In genomic region chr2:20049631-20050030, GRCh38 we compare ENCODE assay signal across 9 cellular contexts. TPM values are rescaled to one million over a fixed set of nuclear protein-coding genes. Genes with fewer than 3 reads are reported as not detected.
DNase-seq lines count a peak whose midpoint lies in the region.
"Had no signal": no experiment of that assay in that cellular context is flagged by ENCODE, and none has a peak within 500 bp of the region (broad histone marks: within the 10 kb centered on the region; RNA-seq: fewer than 3 reads in every experiment).

No MANE protein-coding gene starts in this region.

- H3K4ac ChIP-seq in neuronal stem cell (ENCODE audit: low read length): no peak overlapping the region

- no peak overlapping the region for H3K4me3 Mint-ChIP-seq in CD4-positive, alpha-beta memory T cell

- H3K36me3 Mint-ChIP-seq in CD4-positive, alpha-beta memory T cell: peaks cover 0 to 8% of the 10 kb centered on the region in 2 donors

- H3K9ac ChIP-seq in neuronal stem cell (ENCODE audit: low read depth, low read length, poor library complexity): no peak overlapping the region

- DNase-seq in CD4-positive, alpha-beta memory T cell: no peak
- DNase-seq in MV-4-11 (lab: John Stamatoyannopoulos, UW): peak; percentile 77
- DNase-seq in neuronal stem cell (ENCODE audit: low spot score): peak; percentile 14
- no peak for DNase-seq in NK-92 treated with Interleukin-12 subunit alpha and Interleukin-12 subunit beta, amount 100 ng/mL, for 24 hours (lab: John Stamatoyannopoulos, UW)
- no peak for DNase-seq in activated CD4-positive, CD25-positive, alpha-beta regulatory T cell treated with anti-CD3 and anti-CD28 coated beads, Interleukin-2, amount 50 U/mL, for 72 hours
- DNase-seq in stimulated activated CD4-positive, alpha-beta T cell treated with anti-CD3 and anti-CD28 coated beads, Interleukin-4, amount 100 ng/mL, for 24 hours: no peak
- no peak for DNase-seq in amygdala (lab: John Stamatoyannopoulos, UW)

- H3K9me3 Mint-ChIP-seq in CD4-positive, alpha-beta memory T cell: no peaks in the 10 kb centered on the region
- H3K9me3 Mint-ChIP-seq: naive thymus-derived CD8-positive, alpha-beta T cell had no signal

- peaks cover 35% of the 10 kb centered on the region for H3K4me1 ChIP-seq in CD4-positive, alpha-beta memory T cell (ENCODE audit: insufficient read depth, low read length)
- H3K4me1 ChIP-seq in ectodermal cell (ENCODE audit: control insufficient read depth, insufficient read depth, low read length): no peaks in the 10 kb centered on the region
- H3K4me1 ChIP-seq in neuronal stem cell (ENCODE audit: control insufficient read depth in 2 of 2, insufficient read depth in 1 of 2, low read depth in 1 of 2, low read length in 2 of 2): peaks cover 4 to 11% of the 10 kb centered on the region in 2 donors

- no peak overlapping the region for H2BK120ac ChIP-seq in neuronal stem cell (ENCODE audit: low read depth, low read length)

- CTCF ChIA-PET in CD4-positive, alpha-beta memory T cell (lab: Charles Lee; ENCODE audit: partially characterized antibody): interaction anchor here (3.8 kb wide), 1 partner anchor 35 kb away, joined by 20 read pairs; no protein-coding TSS in a partner anchor

- 0 to 3% methylated on average over 3 of the region's 3 CpGs for WGBS in ectodermal cell, 2 experiments
- no CpG with 5 or more reads among the region's 3 CpGs for WGBS in neuronal stem cell (ENCODE audit: extremely low coverage in 2 of 2, insufficient read length in 2 of 2, insufficient replicate concordance in 1 of 2), 2 donors

- H4K91ac ChIP-seq in neuronal stem cell (ENCODE audit: low read depth, low read length, poor library complexity): no peak overlapping the region

- no peak overlapping the region for H2BK5ac ChIP-seq in neuronal stem cell (ENCODE audit: low read length)

- H3K27ac Mint-ChIP-seq in CD4-positive, alpha-beta memory T cell: no peak overlapping the region

- H3K27ac ChIP-seq in CD4-positive, alpha-beta memory T cell (ENCODE audit: low read depth, low read length): peak overlapping the region; percentile 94
- H3K27ac ChIP-seq in ectodermal cell (ENCODE audit: insufficient read depth, low read depth, low read length, poor library complexity, severe bottlenecking): peak overlapping the region; percentile 89
- peak overlapping the region; percentile 28 for H3K27ac ChIP-seq in neuronal stem cell (replicated peaks; ENCODE audit: low read length)

- intact Hi-C loops in CD4-positive, alpha-beta memory T cell (cut with micrococcal nuclease): loop anchor here (2.0 to 10.0 kb wide), 5 partner anchors 37 to 775 kb away; partner anchors contain the start of genes LDAH and MATN3

- H3K4me2 ChIP-seq in neuronal stem cell (ENCODE audit: insufficient read depth, low read length, poor library complexity, severe bottlenecking): peak overlapping the region; percentile 48

- no peak overlapping the region for H3K18ac ChIP-seq in neuronal stem cell (ENCODE audit: low read length)

- H3K27me3 Mint-ChIP-seq in CD4-positive, alpha-beta memory T cell: peaks cover 1 to 5% of the 10 kb centered on the region in 2 donors

- H3K36me3 ChIP-seq in CD4-positive, alpha-beta memory T cell (ENCODE audit: insufficient read depth, low read length): no peaks in the 10 kb centered on the region
- no peaks in the 10 kb centered on the region for H3K36me3 ChIP-seq in ectodermal cell (ENCODE audit: control insufficient read depth, insufficient read depth, low read length)
- peaks cover 0 to 27% of the 10 kb centered on the region in 2 donors for H3K36me3 ChIP-seq in neuronal stem cell (replicated peaks in 1 of 2; ENCODE audit: control insufficient read depth in 2 of 2, insufficient read depth in 2 of 2, low read length in 2 of 2)

- H2BK12ac ChIP-seq in neuronal stem cell (ENCODE audit: low read length): no peak overlapping the region

- no peak overlapping the region for H2AK5ac ChIP-seq in neuronal stem cell (ENCODE audit: low read depth, low read length)

- peaks cover 23 to 39% (median 27%) of the 10 kb centered on the region in 4 donors for H3K4me1 Mint-ChIP-seq in CD4-positive, alpha-beta memory T cell

- H3K23ac ChIP-seq in neuronal stem cell (ENCODE audit: low read depth, low read length, poor library complexity): no peak overlapping the region

- no peak overlapping the region for H4K8ac ChIP-seq in neuronal stem cell (ENCODE audit: low read depth, low read length)

- H3K9me3 ChIP-seq in CD4-positive, alpha-beta memory T cell (ENCODE audit: control insufficient read depth in 1 of 2, low read length in 2 of 2): no peaks in the 10 kb centered on the region
- H3K9me3 ChIP-seq in ectodermal cell (ENCODE audit: control insufficient read depth, low read length): no peaks in the 10 kb centered on the region
- no peaks in the 10 kb centered on the region for H3K9me3 ChIP-seq in neuronal stem cell (replicated peaks in 1 of 2; ENCODE audit: control insufficient read depth in 2 of 2, insufficient read depth in 1 of 2, low read depth in 1 of 2, low read length in 2 of 2)

- H2BK15ac ChIP-seq in neuronal stem cell (ENCODE audit: low read length): no peak overlapping the region

- peak overlapping the region; percentile 3 for H2AFZ ChIP-seq in neuronal stem cell (ENCODE audit: low read length)

- no peak overlapping the region for H3K14ac ChIP-seq in neuronal stem cell (ENCODE audit: low read length)

- peak overlapping the region; percentile 76 to 90 for H3K4me3 ChIP-seq in CD4-positive, alpha-beta memory T cell (ENCODE audit: low read length in 2 of 2)
- H3K4me3 ChIP-seq in ectodermal cell (ENCODE audit: insufficient read depth, low read depth, low read length) (peak overlapping the region; percentile 83), neuronal stem cell (ENCODE audit: low read length in 2 of 2) (peak overlapping the region; percentile 32 to 63)

- H3K27me3 ChIP-seq in CD4-positive, alpha-beta memory T cell (ENCODE audit: insufficient read depth, low read length): no peaks in the 10 kb centered on the region
- H3K27me3 ChIP-seq in ectodermal cell (ENCODE audit: control insufficient read depth, insufficient read depth, low read length, poor library complexity, severe bottlenecking): no peaks in the 10 kb centered on the region
- H3K27me3 ChIP-seq in neuronal stem cell (ENCODE audit: control insufficient read depth in 3 of 3, insufficient read depth in 3 of 3, low read depth in 1 of 3, low read length in 3 of 3): no peaks in the 10 kb centered on the region

- H3K79me1 ChIP-seq in neuronal stem cell (ENCODE audit: low read depth, low read length): peaks cover 2% of the 10 kb centered on the region

- POLR2A ChIA-PET in CD4-positive, alpha-beta memory T cell (lab: Charles Lee; ENCODE audit: partially characterized antibody): interaction anchor here (1.2 kb wide), 1 partner anchor 60 kb away, joined by 3 read pairs; the partner anchor contains the start of gene WDR35

RNA-seq across cellular contexts. Expression of gene LAPTM4A, which starts 1.8 kb away (rescaled TPM):
- total RNA-seq in CD4-positive, alpha-beta memory T cell: 10 to 100 TPM; 47.4 to 50.8 TPM
- polyA plus RNA-seq in CD4-positive, alpha-beta memory T cell: 100 to 1,000 TPM; 101 to 150 TPM
- polyA plus RNA-seq in ectodermal cell (2013, experiment 1 of 4): 264 TPM
- polyA plus RNA-seq in ectodermal cell (2013, experiment 2 of 4): 317 TPM
- 236 TPM for polyA plus RNA-seq in ectodermal cell (2013, experiment 3 of 4)
- polyA plus RNA-seq in ectodermal cell (2013, experiment 4 of 4): 302 TPM
- polyA plus RNA-seq in neuronal stem cell (2013, experiment 1 of 2): 262 TPM
- 267 TPM for polyA plus RNA-seq in neuronal stem cell (2013, experiment 2 of 2)

RNA-seq across cellular contexts. Expression of gene MATN3, which starts 37.2 kb away (rescaled TPM):
- not detected for total RNA-seq in CD4-positive, alpha-beta memory T cell
- polyA plus RNA-seq in CD4-positive, alpha-beta memory T cell: not detected
- polyA plus RNA-seq in ectodermal cell (2013, experiment 1 of 4): 2.2 TPM
- polyA plus RNA-seq in ectodermal cell (2013, experiment 2 of 4): 2.8 TPM
- 2.3 TPM for polyA plus RNA-seq in ectodermal cell (2013, experiment 3 of 4)
- 2.5 TPM for polyA plus RNA-seq in ectodermal cell (2013, experiment 4 of 4)
- 1.2 TPM for polyA plus RNA-seq in neuronal stem cell (2013, experiment 1 of 2)
- polyA plus RNA-seq in neuronal stem cell (2013, experiment 2 of 2): 1.3 TPM
- total RNA-seq: naive thymus-derived CD8-positive, alpha-beta T cell had no signal
- polyA plus RNA-seq: naive thymus-derived CD8-positive, alpha-beta T cell had no signal

RNA-seq across cellular contexts. Expression of gene WDR35, which starts 59.7 kb away (rescaled TPM):
- total RNA-seq in CD4-positive, alpha-beta memory T cell: 1 to 10 TPM; 5.5 to 5.7 TPM
- 1 to 10 TPM; 2.3 to 2.5 TPM for polyA plus RNA-seq in CD4-positive, alpha-beta memory T cell
- polyA plus RNA-seq in ectodermal cell (2013, experiment 1 of 4): 20.8 TPM
- polyA plus RNA-seq in ectodermal cell (2013, experiment 2 of 4): 30.3 TPM
- 14.6 TPM for polyA plus RNA-seq in ectodermal cell (2013, experiment 3 of 4)
- 17.0 TPM for polyA plus RNA-seq in ectodermal cell (2013, experiment 4 of 4)
- polyA plus RNA-seq in neuronal stem cell (2013, experiment 1 of 2): 8.2 TPM
- polyA plus RNA-seq in neuronal stem cell (2013, experiment 2 of 2): 8.1 TPM

Comparison
In these comparisons a context has a peak if more than half of its experiments do, and no peak if none do; other contexts are left out.
1. DNase-seq: peak in MV-4-11 (single experiment) and neuronal stem cell (single experiment); none in CD4-positive, alpha-beta memory T cell (0 of 5), NK-92 treated with Interleukin-12 subunit alpha and Interleukin-12 subunit beta, amount 100 ng/mL, for 24 hours (single experiment), activated CD4-positive, CD25-positive, alpha-beta regulatory T cell treated with anti-CD3 and anti-CD28 coated beads, Interleukin-2, amount 50 U/mL, for 72 hours (single experiment), stimulated activated CD4-positive, alpha-beta T cell treated with anti-CD3 and anti-CD28 coated beads, Interleukin-4, amount 100 ng/mL, for 24 hours (single experiment) and amygdala (0 of 56).
2. H3K27ac ChIP-seq: peak in every context shown above with its lines; median percentile 94 in CD4-positive, alpha-beta memory T cell; 89 in ectodermal cell; 28 in neuronal stem cell.
3. Peak in every context shown above with its lines, with median percentiles within 50 percentile points of each other: H3K4me3 ChIP-seq.